ENCODE assay signal across 11 cellular contexts in genomic region chr7:158016171-158017087, GRCh38.
DNase-seq lines count a peak whose midpoint lies in the region; TF ChIP-seq lines count a peak whose summit lies in the region.
"Had no signal": no experiment of that assay in that cellular context is flagged by ENCODE, and none has a peak within 500 bp of the region (broad histone marks: within the 10 kb centered on the region; RNA-seq: fewer than 3 reads in every experiment).

No MANE protein-coding gene starts in this region.

- H3K4me1 ChIP-seq in esophagus muscularis mucosa = peaks cover 8 to 21% (median 15%) of the 10 kb centered on the region in 4 donors
- peaks cover 41% of the 10 kb centered on the region for H3K4me1 ChIP-seq in neural progenitor cell
- no peaks in the 10 kb centered on the region for H3K4me1 ChIP-seq in CD8-positive, alpha-beta memory T cell (ENCODE audit: insufficient read depth, low read length)

- H3F3A ChIP-seq in neural progenitor cell (ENCODE audit: low read depth) = peaks cover 27% of the 10 kb centered on the region

- no peaks in the 10 kb centered on the region for H4K20me1 ChIP-seq in neural progenitor cell (ENCODE audit: low read depth)

- no peak for TF ChIP-seq POLR2A in esophagus muscularis mucosa (IDR thresholded peaks at IDR 0.05; ENCODE audit: low read depth)

- H3K27ac Mint-ChIP-seq in neural progenitor cell = peak overlapping the region; percentile 9
- no peak overlapping the region for H3K27ac Mint-ChIP-seq in CD8-positive, alpha-beta memory T cell
- H3K27ac Mint-ChIP-seq: HFFc6 had no signal

- peak; percentile 87 for DNase-seq in DMS79 (lab: John Stamatoyannopoulos, UW)
- peak; percentile 59 for DNase-seq in NCI-H2107 (lab: John Stamatoyannopoulos, UW)
- no peak for DNase-seq in esophagus muscularis mucosa (ENCODE audit: extremely low spot score)
- DNase-seq in neural progenitor cell (ENCODE audit: low spot score) = peak; percentile 77
- DNase-seq in NCI-H446 treated with DMSO at 0.1 percent for 48 hours (lab: John Stamatoyannopoulos, UW) = no peak
- no peak for DNase-seq in AML-193 (lab: John Stamatoyannopoulos, UW)
- DNase-seq in CD8-positive, alpha-beta memory T cell = no peak
- DNase-seq in activated CD8-positive, alpha-beta memory T cell treated with anti-CD3 and anti-CD28 coated beads for 24 hours = no peak
- DNase-seq: Calu3; HFFc6; stimulated activated naive CD4-positive, alpha-beta T cell treated with Interleukin-2 at 50 U/mL for 16 hours had no signal

- H3K9ac ChIP-seq in neural progenitor cell = no peak overlapping the region

- CTCF ChIA-PET in CD8-positive, alpha-beta memory T cell (lab: Charles Lee) = no interaction called here

- no peaks in the 10 kb centered on the region for H3K9me3 Mint-ChIP-seq in neural progenitor cell
- no peaks in the 10 kb centered on the region for H3K9me3 Mint-ChIP-seq in CD8-positive, alpha-beta memory T cell

- no peaks in the 10 kb centered on the region for H3K79me2 ChIP-seq in neural progenitor cell (ENCODE audit: low read depth)

- POLR2A ChIA-PET in CD8-positive, alpha-beta memory T cell (lab: Charles Lee) = no interaction called here

- H3K4me3 Mint-ChIP-seq in neural progenitor cell = no peak overlapping the region
- H3K4me3 Mint-ChIP-seq in CD8-positive, alpha-beta memory T cell = no peak overlapping the region
- H3K4me3 Mint-ChIP-seq: HFFc6 had no signal

- H3K36me3 ChIP-seq in esophagus muscularis mucosa (no peaks in the 10 kb centered on the region), neural progenitor cell (no peaks in the 10 kb centered on the region)
- no peaks in the 10 kb centered on the region for H3K36me3 ChIP-seq in CD8-positive, alpha-beta memory T cell (ENCODE audit: insufficient read depth, low read length)

- peak overlapping the region; percentile 69 for H2AFZ ChIP-seq in neural progenitor cell (replicated peaks)

- peaks cover 11% of the 10 kb centered on the region for H3K4me1 Mint-ChIP-seq in neural progenitor cell
- peaks cover 6 to 10% (median 9%) of the 10 kb centered on the region in 3 donors for H3K4me1 Mint-ChIP-seq in CD8-positive, alpha-beta memory T cell

- peak overlapping the region; percentile 92 for H3K4me2 ChIP-seq in neural progenitor cell

- no peaks in the 10 kb centered on the region for H3K27me3 ChIP-seq in esophagus muscularis mucosa
- no peaks in the 10 kb centered on the region for H3K27me3 ChIP-seq in neural progenitor cell
- no peaks in the 10 kb centered on the region for H3K27me3 ChIP-seq in CD8-positive, alpha-beta memory T cell (ENCODE audit: insufficient read depth, low read length, poor library complexity, severe bottlenecking)

- H3K36me3 Mint-ChIP-seq in neural progenitor cell = no peaks in the 10 kb centered on the region
- no peaks in the 10 kb centered on the region for H3K36me3 Mint-ChIP-seq in CD8-positive, alpha-beta memory T cell

- TF ChIP-seq EP300 in esophagus muscularis mucosa (IDR thresholded peaks at IDR 0.05) = no peak

- WGBS in esophagus muscularis mucosa = 30% methylated on average over 21 of the region's 31 CpGs

- H3K4me3 ChIP-seq in esophagus muscularis mucosa (peak overlapping the region; percentile 14 to 45 (median 36)), neural progenitor cell (peak overlapping the region; percentile 45)
- H3K4me3 ChIP-seq in CD8-positive, alpha-beta memory T cell (ENCODE audit: low read length) = no peak overlapping the region

- H3K9me3 ChIP-seq in esophagus muscularis mucosa (no peaks in the 10 kb centered on the region), neural progenitor cell (ENCODE audit: low read depth) (no peaks in the 10 kb centered on the region)
- no peaks in the 10 kb centered on the region for H3K9me3 ChIP-seq in CD8-positive, alpha-beta memory T cell (ENCODE audit: low read length)

- H3K27ac ChIP-seq in esophagus muscularis mucosa (replicated peaks in 1 of 4) (peak overlapping the region in 2 of 4 donors; percentile 38 to 45), neural progenitor cell (no peak overlapping the region)
- H3K27ac ChIP-seq in CD8-positive, alpha-beta memory T cell (ENCODE audit: low read depth, low read length) = no peak overlapping the region

- TF ChIP-seq CTCF in esophagus muscularis mucosa (IDR thresholded peaks at IDR 0.05) (no peak), neural progenitor cell (IDR thresholded peaks at IDR 0.05) (no peak)

- intact Hi-C loops in esophagus muscularis mucosa (cut with DNase I) = no loop called here

- peaks cover 2% of the 10 kb centered on the region for H3K27me3 Mint-ChIP-seq in neural progenitor cell (ENCODE audit: insufficient read depth, low read depth)
- H3K27me3 Mint-ChIP-seq in CD8-positive, alpha-beta memory T cell = peaks cover 2 to 9% of the 10 kb centered on the region in 2 donors

Comparison
In these comparisons a context has a peak if more than half of its experiments do, and no peak if none do; other contexts are left out.
1. DNase-seq: peak in DMS79 (single experiment), NCI-H2107 (single experiment) and neural progenitor cell (single experiment); none in esophagus muscularis mucosa (single experiment), NCI-H446 treated with DMSO at 0.1 percent for 48 hours (single experiment), AML-193 (0 of 2), CD8-positive, alpha-beta memory T cell (0 of 5) and activated CD8-positive, alpha-beta memory T cell treated with anti-CD3 and anti-CD28 coated beads for 24 hours (single experiment).